8 cellular contexts compared by ENCODE assay signal in genomic region chr2:190408538-190409271, GRCh38. TPM values are rescaled to one million over a fixed set of nuclear protein-coding genes. Genes with fewer than 3 reads are reported as not detected.
DNase-seq lines count a peak whose midpoint lies in the region; ATAC-seq and TF ChIP-seq lines count a peak whose summit lies in the region.

No MANE protein-coding gene starts in this region.

- peaks cover 1% of the 10 kb centered on the region for H3K36me3 Mint-ChIP-seq in activated naive CD4-positive, alpha-beta T cell treated with anti-CD3 and anti-CD28 coated beads, Interleukin-2, amount 50 U/mL, for 24 hours
- no peaks in the 10 kb centered on the region for H3K36me3 Mint-ChIP-seq in type B pancreatic cell

- peak; percentile 9 for TF ChIP-seq CTCF in RWPE2 (IDR thresholded peaks at IDR 0.05; ENCODE audit: poor library complexity, severe bottlenecking)
- no peak for TF ChIP-seq CTCF in heart left ventricle (IDR thresholded peaks at IDR 0.05)
- no peak for TF ChIP-seq CTCF in type B pancreatic cell (conservative IDR thresholded peaks at IDR 0.05)

- no peaks in the 10 kb centered on the region for H3K27me3 ChIP-seq in RWPE2 (ENCODE audit: insufficient read depth, poor library complexity, severe bottlenecking)
- H3K27me3 ChIP-seq in heart left ventricle: no peaks in the 10 kb centered on the region

- no peaks in the 10 kb centered on the region for H3K9me3 ChIP-seq in RWPE2 (ENCODE audit: severe bottlenecking)
- no peaks in the 10 kb centered on the region for H3K9me3 ChIP-seq in heart left ventricle

- H3K4me3 ChIP-seq in RWPE2 (ENCODE audit: severe bottlenecking) (peak overlapping the region; percentile 87), heart left ventricle (peak overlapping the region; percentile 66 to 99 (median 86))

- no peaks in the 10 kb centered on the region for H3K9me3 Mint-ChIP-seq in activated naive CD4-positive, alpha-beta T cell treated with anti-CD3 and anti-CD28 coated beads, Interleukin-2, amount 50 U/mL, for 24 hours
- no peaks in the 10 kb centered on the region for H3K9me3 Mint-ChIP-seq in type B pancreatic cell

- H3K27me3 Mint-ChIP-seq in activated naive CD4-positive, alpha-beta T cell treated with anti-CD3 and anti-CD28 coated beads, Interleukin-2, amount 50 U/mL, for 24 hours: no peaks in the 10 kb centered on the region
- H3K27me3 Mint-ChIP-seq in type B pancreatic cell: peaks cover 25% of the 10 kb centered on the region

- 1 to 8% (median 3%) methylated on average over 7 to 54 of the region's 54 CpGs for WGBS in heart left ventricle, 4 donors

- peaks cover 48% of the 10 kb centered on the region for H3K4me1 Mint-ChIP-seq in activated naive CD4-positive, alpha-beta T cell treated with anti-CD3 and anti-CD28 coated beads, Interleukin-2, amount 50 U/mL, for 24 hours
- H3K4me1 Mint-ChIP-seq in type B pancreatic cell (ENCODE audit: unreplicated experiment): no peaks in the 10 kb centered on the region

- ATAC-seq in GM21360 (IDR thresholded peaks at IDR 0.05; ENCODE audit: unreplicated experiment) (peak; percentile 57), RWPE2 (ENCODE audit: low read depth) (peak; percentile 54), heart left ventricle (peak in 3 of 4 donors; percentile 40 to 71 (median 51))

- H3K36me3 ChIP-seq in RWPE2 (ENCODE audit: low read depth): no peaks in the 10 kb centered on the region
- H3K36me3 ChIP-seq in heart left ventricle: no peaks in the 10 kb centered on the region

- H3K27ac Mint-ChIP-seq in activated naive CD4-positive, alpha-beta T cell treated with anti-CD3 and anti-CD28 coated beads, Interleukin-2, amount 50 U/mL, for 24 hours: peak overlapping the region; percentile 93
- H3K27ac Mint-ChIP-seq in type B pancreatic cell: peak overlapping the region; percentile 65

- intact Hi-C loops in heart left ventricle (cut with DNase I) (loop anchor here in 7 of 10 donors (2.0 to 10.0 kb wide), 9 partner anchors 49 to 179 kb away; no protein-coding TSS in a partner anchor), posterior cingulate gyrus (cut with DNase I) (loop anchor here (5.0 to 10.0 kb wide), 2 partner anchors 64 to 74 kb away; partner anchors contain the start of gene INPP1)

- H3K4me1 ChIP-seq in RWPE2 (ENCODE audit: insufficient read depth, poor library complexity, severe bottlenecking): peaks cover 22% of the 10 kb centered on the region
- H3K4me1 ChIP-seq in heart left ventricle: peaks cover 0 to 47% (median 20%) of the 10 kb centered on the region in 12 donors

- H3K27ac ChIP-seq in RWPE2 (ENCODE audit: poor library complexity, severe bottlenecking) (no peak overlapping the region), heart left ventricle (peak overlapping the region; percentile 79 to 94 (median 85))

- peak; percentile 49 for DNase-seq in DMS153 (lab: John Stamatoyannopoulos, UW)
- peak; percentile 77 for DNase-seq in HT-29 (ENCODE audit: low spot score)
- DNase-seq in RWPE2 (ENCODE audit: low spot score): no peak
- DNase-seq in heart left ventricle: peak; percentile 44 to 81 (median 55)
- DNase-seq in posterior cingulate gyrus: peak; percentile 65 to 97 (median 78)
- no peak for DNase-seq in type B pancreatic cell (ENCODE audit: extremely low spot score, unreplicated experiment)

- peak in 1 of 2 donors; percentile 26 for TF ChIP-seq POLR2A in heart left ventricle (IDR thresholded peaks at IDR 0.05)

- peak overlapping the region; percentile 87 for H3K4me3 Mint-ChIP-seq in activated naive CD4-positive, alpha-beta T cell treated with anti-CD3 and anti-CD28 coated beads, Interleukin-2, amount 50 U/mL, for 24 hours
- peak overlapping the region; percentile 87 for H3K4me3 Mint-ChIP-seq in type B pancreatic cell

RNA-seq across cellular contexts. Expression of gene MFSD6, which starts 0.6 kb away (rescaled TPM):
- 38.3 and 45.1 TPM in 2 replicates for total RNA-seq in HT-29 (2014; rRNA removed; shearing (Covaris generic))
- 10 to 100 TPM; 13.9 to 75.0 (median 19.3) TPM for total RNA-seq in heart left ventricle
- 10 to 100 TPM; 11.8 to 15.3 TPM for polyA plus RNA-seq in heart left ventricle
- total RNA-seq in type B pancreatic cell (ENCODE audit: low replicate concordance): 15.2 and 21.8 TPM in 2 replicates

Comparison
In these comparisons a context has a peak if more than half of its experiments do, and no peak if none do; other contexts are left out.
1. DNase-seq: peak in DMS153 (single experiment), HT-29 (single experiment), heart left ventricle (5 of 5) and posterior cingulate gyrus (10 of 10); none in RWPE2 (single experiment) and type B pancreatic cell (single experiment).
2. Peak in every context shown above with its lines, with median percentiles within 50 percentile points of each other: ATAC-seq.